Comparison of ENCODE assay signal across 8 cellular contexts in genomic region chr16:77191259-77191969, GRCh38.
DNase-seq lines count a peak whose midpoint lies in the region; ATAC-seq lines count a peak whose summit lies in the region.

No MANE protein-coding gene starts in this region.

- peak overlapping the region; percentile 84 for H3K27ac ChIP-seq in iPS-18a (ENCODE audit: low read length)

- peaks cover 35% of the 10 kb centered on the region for H3K4me1 Mint-ChIP-seq in activated naive CD8-positive, alpha-beta T cell treated with anti-CD3 and anti-CD28 coated beads, Interleukin-2, amount 50 U/mL, for 24 hours

- no peaks in the 10 kb centered on the region for H3K9me3 Mint-ChIP-seq in activated naive CD8-positive, alpha-beta T cell treated with anti-CD3 and anti-CD28 coated beads, Interleukin-2, amount 50 U/mL, for 24 hours

- peak; percentile 79 for DNase-seq in activated effector memory CD4-positive, alpha-beta T cell treated with anti-CD3 and anti-CD28 coated beads, Interleukin-2, amount 50 U/mL, for 16 hours
- DNase-seq in activated effector memory CD4-positive, alpha-beta T cell treated with Interleukin-2 at 50 U/mL for 16 hours = no peak
- peak; percentile 57 for DNase-seq in NAMALWA (ENCODE audit: low spot score)
- DNase-seq in activated naive CD8-positive, alpha-beta T cell treated with anti-CD3 and anti-CD28 coated beads, Interleukin-2, amount 50 U/mL, for 24 hours = peak; percentile 42
- DNase-seq in stimulated activated CD4-positive, alpha-beta T cell treated with anti-CD3 and anti-CD28 coated beads, Interleukin-2, amount 100 ng/mL, for 48 hours = peak; percentile 12 to 24

- H3K9me3 ChIP-seq in iPS-18a (ENCODE audit: control insufficient read depth, low read depth, low read length) = no peaks in the 10 kb centered on the region

- peak overlapping the region; percentile 72 for H3K9ac ChIP-seq in iPS-18a (ENCODE audit: low read length)

- peaks cover 23% of the 10 kb centered on the region for H3K36me3 ChIP-seq in iPS-18a (ENCODE audit: control insufficient read depth, low read depth, low read length)

- H3K4me3 Mint-ChIP-seq in activated naive CD8-positive, alpha-beta T cell treated with anti-CD3 and anti-CD28 coated beads, Interleukin-2, amount 50 U/mL, for 24 hours = peak overlapping the region; percentile 85

- peaks cover 24% of the 10 kb centered on the region for H3K36me3 Mint-ChIP-seq in activated naive CD8-positive, alpha-beta T cell treated with anti-CD3 and anti-CD28 coated beads, Interleukin-2, amount 50 U/mL, for 24 hours (ENCODE audit: low read depth)

- H3K4me1 ChIP-seq in iPS-18a (ENCODE audit: control insufficient read depth, low read depth, low read length) = no peaks in the 10 kb centered on the region

- peak overlapping the region; percentile 100 for H3K27ac Mint-ChIP-seq in activated naive CD8-positive, alpha-beta T cell treated with anti-CD3 and anti-CD28 coated beads, Interleukin-2, amount 50 U/mL, for 24 hours

- no peaks in the 10 kb centered on the region for H3K27me3 Mint-ChIP-seq in activated naive CD8-positive, alpha-beta T cell treated with anti-CD3 and anti-CD28 coated beads, Interleukin-2, amount 50 U/mL, for 24 hours

- peak overlapping the region; percentile 93 for H3K4me3 ChIP-seq in iPS-18a (ENCODE audit: low read length)

- no peaks in the 10 kb centered on the region for H3K27me3 ChIP-seq in iPS-18a (ENCODE audit: control insufficient read depth, insufficient read depth, low read length)

- no peak for ATAC-seq in activated naive CD8-positive, alpha-beta T cell treated with anti-CD3 and anti-CD28 coated beads, Interleukin-2, amount 50 U/mL, for 24 hours
- ATAC-seq in HG02973 (IDR thresholded peaks at IDR 0.05; ENCODE audit: unreplicated experiment) = no peak
- no peak for ATAC-seq in GM21619 (IDR thresholded peaks at IDR 0.05; ENCODE audit: unreplicated experiment)
